In genomic region chr4:62170235-62170634, GRCh38 we compare ENCODE assay signal across 8 cellular contexts.
"Had no signal": no experiment of that assay in that cellular context is flagged by ENCODE, and none has a peak within 500 bp of the region (broad histone marks: within the 10 kb centered on the region; RNA-seq: fewer than 3 reads in every experiment).

No MANE protein-coding gene starts in this region.

- H3K4me1 Mint-ChIP-seq: IgD-negative memory B cell had no signal

- H3K27me3 Mint-ChIP-seq: IgD-negative memory B cell had no signal

- H2AFZ ChIP-seq: GM23338 had no signal

- H3K27ac ChIP-seq: HL-60 had no signal

- H3K4me3 Mint-ChIP-seq: GM23338, H9, HFFc6, IgD-negative memory B cell had no signal

- DNase-seq: H9, HFFc6, KBM-7 had no signal

- H3K4me2 ChIP-seq: GM23338 had no signal

- H3K36me3 Mint-ChIP-seq: IgD-negative memory B cell had no signal

- ATAC-seq: GM23338, HCT116, HepG2 had no signal

- H3K4me3 ChIP-seq: GM23338 had no signal

- H3K27ac Mint-ChIP-seq: GM23338, H9, HFFc6, IgD-negative memory B cell had no signal
